8 cellular contexts compared by ENCODE assay signal in the genomic region with DNA sequence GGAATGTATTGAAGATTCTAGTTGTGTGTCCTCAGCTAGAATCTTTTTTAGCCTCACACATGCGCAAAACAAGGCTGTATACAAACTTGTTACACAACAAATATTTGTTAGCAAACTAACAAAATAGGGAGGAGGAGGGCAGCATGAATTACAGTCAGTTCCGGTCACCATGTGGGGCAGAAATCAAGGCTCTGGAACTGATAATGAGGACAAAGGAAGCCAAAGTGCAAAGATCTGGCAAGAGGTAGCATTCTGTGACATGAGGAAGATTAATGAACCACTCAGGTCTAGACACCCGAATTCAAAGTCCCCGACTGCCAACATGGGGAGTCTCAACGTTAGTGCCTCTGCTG. TPM values are rescaled to one million over a fixed set of nuclear protein-coding genes. Genes with fewer than 3 reads are reported as not detected.
DNase-seq lines count a peak whose midpoint lies in the region; ATAC-seq and TF ChIP-seq lines count a peak whose summit lies in the region.

No MANE protein-coding gene starts in this region.

- no peaks in the 10 kb centered on the region for H3K36me3 ChIP-seq in KMS-11 (ENCODE audit: insufficient read depth)

- H3K4me3 ChIP-seq in AG10803 (ENCODE audit: low read length) (peak overlapping the region; percentile 18; the same call in 1 of the 2 replicates), KMS-11 (IDR thresholded peaks at IDR 0.05; ENCODE audit: insufficient read depth, low read depth, low read length) (no peak overlapping the region)

- ATAC-seq in central memory CD8-positive, alpha-beta T cell (replicated peaks; ENCODE audit: extremely low read depth, poor library complexity, severe bottlenecking): no peak
- ATAC-seq in natural killer cell treated with Interleukin-12 subunit alpha and Interleukin-12 subunit beta and Interleukin-15 and Interleukin-18, amount 100 ng/mL, for 72 hours: no peak
- ATAC-seq in HG03469 (IDR thresholded peaks at IDR 0.05; ENCODE audit: unreplicated experiment): no peak

- TF ChIP-seq CTCF in AG10803 (conservative IDR thresholded peaks at IDR 0.05; ENCODE audit: low read length) (no peak), KMS-11 (conservative IDR thresholded peaks at IDR 0.05; ENCODE audit: low read depth, low read length) (no peak)

- H3K4me2 ChIP-seq in KMS-11: peak overlapping the region; percentile 73; the same call in 1 of the 2 replicates

- H3K27me3 Mint-ChIP-seq in central memory CD8-positive, alpha-beta T cell: no peaks in the 10 kb centered on the region
- H3K27me3 Mint-ChIP-seq in natural killer cell treated with Interleukin-12 subunit alpha and Interleukin-12 subunit beta and Interleukin-15 and Interleukin-18, amount 100 ng/mL, for 72 hours: no peaks in the 10 kb centered on the region

- in situ Hi-C loops in KBM-7 (cut with MboI; ENCODE audit: low pct_unique_long_range_greater_than_20kb, low sequenced_read_pairs): no loop called here

- H3K27ac ChIP-seq in KMS-11: no peak overlapping the region

- no peak overlapping the region for H3K9ac ChIP-seq in KMS-11

- H3K36me3 Mint-ChIP-seq in central memory CD8-positive, alpha-beta T cell (ENCODE audit: insufficient read depth): peaks cover 66% of the 10 kb centered on the region
- H3K36me3 Mint-ChIP-seq in natural killer cell treated with Interleukin-12 subunit alpha and Interleukin-12 subunit beta and Interleukin-15 and Interleukin-18, amount 100 ng/mL, for 72 hours: no peaks in the 10 kb centered on the region

- peaks cover 25% of the 10 kb centered on the region for H3K4me1 ChIP-seq in KMS-11 (ENCODE audit: low read depth, poor library complexity, severe bottlenecking)

- H3K4me1 Mint-ChIP-seq in central memory CD8-positive, alpha-beta T cell: peaks cover 80% of the 10 kb centered on the region
- H3K4me1 Mint-ChIP-seq in natural killer cell treated with Interleukin-12 subunit alpha and Interleukin-12 subunit beta and Interleukin-15 and Interleukin-18, amount 100 ng/mL, for 72 hours (ENCODE audit: low read depth in 2 of 2): peaks cover 63 to 67% of the 10 kb centered on the region in 2 donors

- H2AFZ ChIP-seq in KMS-11 (ENCODE audit: low read depth): no peak overlapping the region

- peak overlapping the region; percentile 98 for H3K4me3 Mint-ChIP-seq in central memory CD8-positive, alpha-beta T cell
- peak overlapping the region; percentile 96 for H3K4me3 Mint-ChIP-seq in natural killer cell treated with Interleukin-12 subunit alpha and Interleukin-12 subunit beta and Interleukin-15 and Interleukin-18, amount 100 ng/mL, for 72 hours

- no peaks in the 10 kb centered on the region for H3K27me3 ChIP-seq in KMS-11 (ENCODE audit: insufficient read depth, low read depth)

- H4K20me1 ChIP-seq in KMS-11 (ENCODE audit: insufficient read depth): no peaks in the 10 kb centered on the region

- H3K79me2 ChIP-seq in KMS-11 (ENCODE audit: insufficient read depth, low read depth): 0 out of 2 replicates have a peak, but pooled peaks cover 7% of the 10 kb centered on the region

- DNase-seq in AG10803 (ENCODE audit: low read depth) (no peak), NCI-H524 treated with DMSO at 0.1 percent for 48 hours (lab: John Stamatoyannopoulos, UW) (no peak), NCI-H1436 (lab: John Stamatoyannopoulos, UW) (no peak), KBM-7 (no peak)
- DNase-seq in central memory CD8-positive, alpha-beta T cell (ENCODE audit: low spot score in 2 of 2): no peak
- DNase-seq in natural killer cell treated with Interleukin-12 subunit alpha and Interleukin-12 subunit beta and Interleukin-15 and Interleukin-18, amount 100 ng/mL, for 72 hours (ENCODE audit: low spot score): no peak

- H3K9me3 Mint-ChIP-seq in central memory CD8-positive, alpha-beta T cell: no peaks in the 10 kb centered on the region
- H3K9me3 Mint-ChIP-seq in natural killer cell treated with Interleukin-12 subunit alpha and Interleukin-12 subunit beta and Interleukin-15 and Interleukin-18, amount 100 ng/mL, for 72 hours: no peaks in the 10 kb centered on the region

- peak overlapping the region; percentile 93 for H3K27ac Mint-ChIP-seq in central memory CD8-positive, alpha-beta T cell (ENCODE audit: low read depth)
- H3K27ac Mint-ChIP-seq in natural killer cell treated with Interleukin-12 subunit alpha and Interleukin-12 subunit beta and Interleukin-15 and Interleukin-18, amount 100 ng/mL, for 72 hours: peak overlapping the region; percentile 94 to 97

RNA-seq across cellular contexts. Expression of gene SUN2, which starts 1.9 kb away (rescaled TPM):
- 100 to 1,000 TPM; 203 to 215 TPM for total RNA-seq in natural killer cell treated with Interleukin-12 subunit alpha and Interleukin-12 subunit beta and Interleukin-15 and Interleukin-18, amount 100 ng/mL, for 72 hours

RNA-seq across cellular contexts. Expression of gene DNAL4, which starts 40.1 kb away (rescaled TPM):
- 10 to 100 TPM in 1 of 2 donors, 1 to 10 TPM in 1; 9.0 to 11.0 TPM for total RNA-seq in natural killer cell treated with Interleukin-12 subunit alpha and Interleukin-12 subunit beta and Interleukin-15 and Interleukin-18, amount 100 ng/mL, for 72 hours

RNA-seq across cellular contexts. Expression of gene GTPBP1, which starts 48.1 kb away (rescaled TPM):
- 100 to 1,000 TPM; 135 to 192 TPM for total RNA-seq in natural killer cell treated with Interleukin-12 subunit alpha and Interleukin-12 subunit beta and Interleukin-15 and Interleukin-18, amount 100 ng/mL, for 72 hours

RNA-seq across cellular contexts. Expression of gene JOSD1, which starts 53.1 kb away (rescaled TPM):
- 10 to 100 TPM; 53.6 to 62.3 TPM for total RNA-seq in natural killer cell treated with Interleukin-12 subunit alpha and Interleukin-12 subunit beta and Interleukin-15 and Interleukin-18, amount 100 ng/mL, for 72 hours
